In genomic region chr2:17878222-17879136, GRCh38 we compare ENCODE assay signal across 1 cellular context.
TF ChIP-seq lines count a peak whose summit lies in the region.

Gene KCNS3 (plus strand): TSS chr2:17878667. CDS start chr2:17931009, 52,342 bp downstream.

TF ChIP-seq in H1, 55 proteins besides CTCF, POLR2A, EP300 and RAD21 (continued from another document):
- TF ChIP-seq KDM4A (IDR thresholded peaks at IDR 0.05; ENCODE audit: low read depth, low read length, severe bottlenecking): peak; percentile 78
- no peak for TF ChIP-seq GTF2F1 (IDR thresholded peaks at IDR 0.05; ENCODE audit: borderline replicate concordance, low read depth, low read length)
- TF ChIP-seq SAP30 (IDR thresholded peaks at IDR 0.05; ENCODE audit: insufficient read depth, insufficient replicate concordance, low read length): peak; percentile 37
